28 cellular contexts compared by ENCODE assay signal in genomic region chr16:81143921-81144471, GRCh38. TPM values are rescaled to one million over a fixed set of nuclear protein-coding genes. Genes with fewer than 3 reads are reported as not detected.
DNase-seq lines count a peak whose midpoint lies in the region; ATAC-seq and TF ChIP-seq lines count a peak whose summit lies in the region.
"Had no signal": no experiment of that assay in that cellular context is flagged by ENCODE, and none has a peak within 500 bp of the region (broad histone marks: within the 10 kb centered on the region; RNA-seq: fewer than 3 reads in every experiment).

No MANE protein-coding gene starts in this region.

- no peaks in the 10 kb centered on the region for H3K4me1 ChIP-seq in adrenal gland (replicated peaks in 1 of 2)
- H3K4me1 ChIP-seq in A673 (ENCODE audit: insufficient read depth, low read length, poor library complexity, severe bottlenecking): no peaks in the 10 kb centered on the region
- H3K4me1 ChIP-seq: left ventricle myocardium inferior, right lobe of liver had no signal

- H3K27ac ChIP-seq in adrenal gland (no peak overlapping the region), A673 (ENCODE audit: low read depth, low read length, poor library complexity, severe bottlenecking) (no peak overlapping the region)
- H3K27ac ChIP-seq: KMS-11, left ventricle myocardium inferior, ovary, right lobe of liver had no signal

- DNase-seq in A172 (ENCODE audit: low spot score) (peak; percentile 29), HPDE6-E6E7 (ENCODE audit: extremely low spot score) (peak; percentile 99), kidney glomerular epithelial cell (lab: John Stamatoyannopoulos, UW) (peak; percentile 15), adrenal gland (no peak), A673 (ENCODE audit: low spot score) (no peak), SHP77 treated with DMSO at 0.1 percent for 48 hours (lab: John Stamatoyannopoulos, UW) (no peak)
- DNase-seq: activated CD4-positive, alpha-beta T cell treated with anti-CD3 and anti-CD28 coated beads, Interleukin-2, amount 10 ng/mL, durations not matched to agents 24 days and 14 days; C1 segment of cervical spinal cord; effector CD8-positive, alpha-beta T cell; EL; H9; left ventricle myocardium inferior; midbrain; NCI-H1048; NCI-H187 treated with DMSO at 0.1 percent for 48 hours; NCI-H774; ovary; right lobe of liver; SHP77; stimulated activated CD4-positive, alpha-beta T cell treated with anti-CD3 and anti-CD28 coated beads, Interleukin-15, amount 100 ng/mL, for 24 hours; stimulated activated CD8-positive, alpha-beta memory T cell treated with anti-CD3 and anti-CD28 coated beads, Interleukin-4, amount 100 ng/mL, for 48 hours; T-helper 17 cell had no signal

- no peak for TF ChIP-seq POLR2A in adrenal gland (IDR thresholded peaks at IDR 0.05)

- no peaks in the 10 kb centered on the region for H3K4me1 Mint-ChIP-seq in activated T-helper 17 cell treated with anti-CD3 and anti-CD28 coated beads, Interleukin-2, amount 50 U/mL, for 72 hours
- H3K4me1 Mint-ChIP-seq: activated CD4-positive, alpha-beta T cell treated with anti-CD3 and anti-CD28 coated beads, Interleukin-2, amount 10 ng/mL, durations not matched to agents 24 days and 14 days; brain had no signal

- intact Hi-C loops in adrenal gland (cut with DNase I): no loop called here
- intact Hi-C loops in A673 (cut with micrococcal nuclease; ENCODE audit: unreplicated experiment): no loop called here

- H3K27me3 Mint-ChIP-seq in activated T-helper 17 cell treated with anti-CD3 and anti-CD28 coated beads, Interleukin-2, amount 50 U/mL, for 72 hours: peaks cover 17% of the 10 kb centered on the region

- H3K9me3 ChIP-seq in adrenal gland (replicated peaks in 1 of 3) (no peaks in the 10 kb centered on the region), A673 (ENCODE audit: low read depth, low read length, poor library complexity, severe bottlenecking) (no peaks in the 10 kb centered on the region)
- H3K9me3 ChIP-seq: left ventricle myocardium inferior, ovary, right lobe of liver had no signal

- POLR2A ChIA-PET in A673 (lab: Charles Lee; ENCODE audit: low non-redundant PET): no interaction called here

- CTCF ChIA-PET in A673 (lab: Charles Lee): interaction anchor here (0.6 kb wide), 1 partner anchor 455 kb away, joined by 3 read pairs; no protein-coding TSS in a partner anchor

- H3K27ac Mint-ChIP-seq in activated T-helper 17 cell treated with anti-CD3 and anti-CD28 coated beads, Interleukin-2, amount 50 U/mL, for 72 hours: no peak overlapping the region
- H3K27ac Mint-ChIP-seq: activated CD4-positive, alpha-beta T cell treated with anti-CD3 and anti-CD28 coated beads, Interleukin-2, amount 10 ng/mL, durations not matched to agents 24 days and 14 days; activated T-helper 2 cell treated with anti-CD3 and anti-CD28 coated beads, Interferon-gamma antibody, Interleukin-2, Interleukin-4, amounts not matched to agents 10 μg/mL and 5 μg/mL and 100 μg/mL, durations not matched to agents 14 hours and 24 hours and 36 hours; brain; natural killer cell treated with Interleukin-12 subunit alpha and Interleukin-12 subunit beta and Interleukin-15 and Interleukin-18, amount 100 ng/mL, for 72 hours; T-helper 17 cell had no signal

- H3K27me3 ChIP-seq in adrenal gland: peaks cover 4% of the 10 kb centered on the region
- H3K27me3 ChIP-seq in A673 (replicated peaks; ENCODE audit: insufficient read depth, low read depth, low read length, poor library complexity): no peaks in the 10 kb centered on the region
- H3K27me3 ChIP-seq: ovary, right lobe of liver had no signal

- H3K4me3 ChIP-seq in adrenal gland (no peak overlapping the region), A673 (ENCODE audit: low read depth, low read length, poor library complexity, severe bottlenecking) (no peak overlapping the region)
- H3K4me3 ChIP-seq: left ventricle myocardium inferior, ovary, right lobe of liver had no signal

- H3K9me3 Mint-ChIP-seq in activated T-helper 17 cell treated with anti-CD3 and anti-CD28 coated beads, Interleukin-2, amount 50 U/mL, for 72 hours: no peaks in the 10 kb centered on the region
- H3K9me3 Mint-ChIP-seq: activated CD4-positive, alpha-beta T cell treated with anti-CD3 and anti-CD28 coated beads, Interleukin-2, amount 10 ng/mL, durations not matched to agents 24 days and 14 days; activated T-helper 2 cell treated with anti-CD3 and anti-CD28 coated beads, Interferon-gamma antibody, Interleukin-2, Interleukin-4, amounts not matched to agents 10 μg/mL and 5 μg/mL and 100 μg/mL, durations not matched to agents 14 hours and 24 hours and 36 hours; brain; H9; natural killer cell treated with Interleukin-12 subunit alpha and Interleukin-12 subunit beta and Interleukin-15 and Interleukin-18, amount 100 ng/mL, for 72 hours had no signal

- no TSS peak for BruUV-seq in A673 (replicated peaks; lab: Mats Ljungman, UMichigan)

- WGBS in adrenal gland, 4 donors: 68 to 76% (median 70%) methylated on average over 4 of the region's 4 CpGs

- H3K36me3 ChIP-seq in adrenal gland (replicated peaks in 1 of 2): no peaks in the 10 kb centered on the region
- no peaks in the 10 kb centered on the region for H3K36me3 ChIP-seq in A673 (ENCODE audit: insufficient read depth, low read length, poor library complexity, severe bottlenecking)
- H3K36me3 ChIP-seq: ovary, right lobe of liver had no signal

- peak; percentile 55 for ATAC-seq in activated T-helper 17 cell treated with anti-CD3 and anti-CD28 coated beads, Interleukin-2, amount 50 U/mL, for 72 hours (replicated peaks)
- ATAC-seq in GM18870 (IDR thresholded peaks at IDR 0.05; ENCODE audit: unreplicated experiment): no peak
- ATAC-seq: natural killer cell treated with Interleukin-12 subunit alpha and Interleukin-12 subunit beta and Interleukin-15 and Interleukin-18, amount 100 ng/mL, for 72 hours; T-helper 17 cell had no signal

- TF ChIP-seq CTCF in adrenal gland (IDR thresholded peaks at IDR 0.05): no peak
- TF ChIP-seq CTCF in A673 (conservative IDR thresholded peaks at IDR 0.05; ENCODE audit: low read depth, low read length): no peak

- no peak overlapping the region for H3K4me3 Mint-ChIP-seq in activated T-helper 17 cell treated with anti-CD3 and anti-CD28 coated beads, Interleukin-2, amount 50 U/mL, for 72 hours
- H3K4me3 Mint-ChIP-seq: activated CD4-positive, alpha-beta T cell treated with anti-CD3 and anti-CD28 coated beads, Interleukin-2, amount 10 ng/mL, durations not matched to agents 24 days and 14 days; brain; H9; natural killer cell treated with Interleukin-12 subunit alpha and Interleukin-12 subunit beta and Interleukin-15 and Interleukin-18, amount 100 ng/mL, for 72 hours; T-helper 17 cell had no signal

- no peaks in the 10 kb centered on the region for H3K36me3 Mint-ChIP-seq in activated T-helper 17 cell treated with anti-CD3 and anti-CD28 coated beads, Interleukin-2, amount 50 U/mL, for 72 hours (ENCODE audit: low read depth)
- H3K36me3 Mint-ChIP-seq: brain; natural killer cell treated with Interleukin-12 subunit alpha and Interleukin-12 subunit beta and Interleukin-15 and Interleukin-18, amount 100 ng/mL, for 72 hours had no signal

RNA-seq across cellular contexts. Expression of gene GCSH, which starts 47.8 kb away (rescaled TPM):
- total RNA-seq in A172 (2014; rRNA removed; shearing (Covaris generic)): 72.8 and 85.0 TPM in 2 replicates
- 10 to 100 TPM; 10.1 to 25.6 TPM for total RNA-seq in activated T-helper 17 cell treated with anti-CD3 and anti-CD28 coated beads, Interleukin-2, amount 50 U/mL, for 72 hours
- total RNA-seq in adrenal gland (10 to 100 TPM; 10.3 to 32.2 (median 23.7) TPM), A673 (2021) (61.4 and 65.8 TPM in 2 replicates)
- 10 to 100 TPM; 13.4 to 80.1 (median 25.6) TPM for polyA plus RNA-seq in adrenal gland

Comparison
In these comparisons a context has a peak if more than half of its experiments do, and no peak if none do; other contexts are left out.
1. DNase-seq: peak in A172 (single experiment), HPDE6-E6E7 (single experiment) and kidney glomerular epithelial cell (single experiment); none in adrenal gland (0 of 7), A673 (single experiment) and SHP77 treated with DMSO at 0.1 percent for 48 hours (single experiment).